In genomic region chr1:87269921-87270320, GRCh38 we compare ENCODE assay signal across 39 cellular contexts.
"Had no signal": no experiment of that assay in that cellular context is flagged by ENCODE, and none has a peak within 500 bp of the region (broad histone marks: within the 10 kb centered on the region; RNA-seq: fewer than 3 reads in every experiment).

No MANE protein-coding gene starts in this region.

- FAIRE-seq: astrocyte, bronchial epithelial cell had no signal

- H3K27ac ChIP-seq: adrenal gland, ascending aorta, body of pancreas, brain microvascular endothelial cell, breast epithelium, cardiac muscle cell had no signal

- DNase-seq: activated effector memory CD4-positive, alpha-beta T cell treated with anti-CD3 and anti-CD28 coated beads, Interleukin-2, amount 50 U/mL, for 16 hours; activated effector memory CD4-positive, alpha-beta T cell treated with Interleukin-2 at 50 U/mL for 16 hours; activated gamma-delta T cell; activated gamma-delta T cell treated with Interleukin-2 at 50 U/mL for 16 hours; activated naive CD4-positive, alpha-beta T cell; activated naive CD4-positive, alpha-beta T cell treated with anti-CD3 and anti-CD28 coated beads for 36 hours; activated naive CD4-positive, alpha-beta T cell treated with anti-CD3 and anti-CD28 coated beads, Interleukin-2, amount 10 ng/mL, durations not matched to agents 7 days and 5 days; activated naive CD4-positive, alpha-beta T cell treated with anti-CD3 and anti-CD28 coated beads, Interleukin-2, amount 50 U/mL, for 16 hours; activated naive CD4-positive, alpha-beta T cell treated with Interleukin-2 at 50 U/mL for 16 hours; activated naive CD8-positive, alpha-beta T cell treated with anti-CD3 and anti-CD28 coated beads for 36 hours; activated naive CD8-positive, alpha-beta T cell treated with anti-CD3 and anti-CD28 coated beads, Interleukin-2, amount 10 ng/mL, durations not matched to agents 7 days and 5 days; activated naive CD8-positive, alpha-beta T cell treated with anti-CD3 and anti-CD28 coated beads, Interleukin-2, amount 50 U/mL, for 24 hours; activated T-cell treated with anti-CD3 and anti-CD28 coated beads, Interleukin-2, amount 50 U/mL, for 24 hours; activated T-cell treated with anti-CD3 and anti-CD28 coated beads, Interleukin-2, amount 50 U/mL, for 4 hours; activated T-cell treated with anti-CD3 and anti-CD28 coated beads, Interleukin-2, amount 50 U/mL, for 48 hours; activated T-cell treated with anti-CD3 and anti-CD28 coated beads, Interleukin-2, amount 50 U/mL, for 72 hours; adrenal gland; amniotic stem cell; amygdala; anterior cingulate cortex; aorta; body of pancreas; brain microvascular endothelial cell; caudate nucleus; central memory CD4-positive, alpha-beta T cell; cerebellar nuclear complex had no signal

- H3K36me3 Mint-ChIP-seq: activated naive CD4-positive, alpha-beta T cell treated with anti-CD3 and anti-CD28 coated beads, Interleukin-2, amount 10 ng/mL, durations not matched to agents 7 days and 5 days; activated naive CD4-positive, alpha-beta T cell treated with anti-CD3 and anti-CD28 coated beads, Interleukin-2, amount 50 U/mL, for 24 hours; activated naive CD4-positive, alpha-beta T cell treated with anti-CD3 and anti-CD28 coated beads, Interleukin-2, amount 50 U/mL, for 72 hours; activated naive CD8-positive, alpha-beta T cell; activated naive CD8-positive, alpha-beta T cell treated with anti-CD3 and anti-CD28 coated beads for 36 hours; activated naive CD8-positive, alpha-beta T cell treated with anti-CD3 and anti-CD28 coated beads, Interleukin-2, amount 10 ng/mL, durations not matched to agents 7 days and 5 days; brain had no signal

- H3K4me3 Mint-ChIP-seq: activated naive CD4-positive, alpha-beta T cell treated with anti-CD3 and anti-CD28 coated beads for 36 hours; activated naive CD4-positive, alpha-beta T cell treated with anti-CD3 and anti-CD28 coated beads, Interleukin-2, amount 10 ng/mL, durations not matched to agents 7 days and 5 days; activated naive CD4-positive, alpha-beta T cell treated with anti-CD3 and anti-CD28 coated beads, Interleukin-2, amount 50 U/mL, for 24 hours; activated naive CD8-positive, alpha-beta T cell; activated naive CD8-positive, alpha-beta T cell treated with anti-CD3 and anti-CD28 coated beads for 36 hours; activated naive CD8-positive, alpha-beta T cell treated with anti-CD3 and anti-CD28 coated beads, Interleukin-2, amount 10 ng/mL, durations not matched to agents 7 days and 5 days; activated naive CD8-positive, alpha-beta T cell treated with anti-CD3 and anti-CD28 coated beads, Interleukin-2, amount 50 U/mL, for 24 hours; activated T-cell treated with anti-CD3 and anti-CD28 coated beads, Interleukin-2, amount 50 U/mL, for 24 hours; activated T-cell treated with anti-CD3 and anti-CD28 coated beads, Interleukin-2, amount 50 U/mL, for 4 hours; activated T-cell treated with anti-CD3 and anti-CD28 coated beads, Interleukin-2, amount 50 U/mL, for 72 hours; activated T-helper 1 cell treated with anti-CD3 and anti-CD28 coated beads, Interleukin-12 subunit alpha, Interleukin-12 subunit beta, Interleukin-2, Interleukin-4 antibody, amounts not matched to agents 30 ng/mL and 10 ng/mL and 1 ng/mL, durations not matched to agents 14 hours and 24 hours and 36 hours; activated T-helper 17 cell treated with anti-CD3 and anti-CD28 coated beads, Interleukin-2, amount 50 U/mL, for 72 hours; brain; central memory CD8-positive, alpha-beta T cell had no signal

- H3K27me3 ChIP-seq: adrenal gland, ascending aorta, body of pancreas, brain microvascular endothelial cell, breast epithelium, cardiac muscle cell had no signal

- H3K4me3 ChIP-seq: adrenal gland, ascending aorta, body of pancreas, breast epithelium, cardiac muscle cell had no signal

- H3K27ac Mint-ChIP-seq: activated naive CD4-positive, alpha-beta T cell treated with anti-CD3 and anti-CD28 coated beads for 36 hours; activated naive CD4-positive, alpha-beta T cell treated with anti-CD3 and anti-CD28 coated beads, Interleukin-2, amount 10 ng/mL, durations not matched to agents 7 days and 5 days; activated naive CD4-positive, alpha-beta T cell treated with anti-CD3 and anti-CD28 coated beads, Interleukin-2, amount 50 U/mL, for 24 hours; activated naive CD4-positive, alpha-beta T cell treated with anti-CD3 and anti-CD28 coated beads, Interleukin-2, amount 50 U/mL, for 72 hours; activated naive CD8-positive, alpha-beta T cell; activated naive CD8-positive, alpha-beta T cell treated with anti-CD3 and anti-CD28 coated beads for 36 hours; activated naive CD8-positive, alpha-beta T cell treated with anti-CD3 and anti-CD28 coated beads, Interleukin-2, amount 10 ng/mL, durations not matched to agents 7 days and 5 days; activated naive CD8-positive, alpha-beta T cell treated with anti-CD3 and anti-CD28 coated beads, Interleukin-2, amount 50 U/mL, for 24 hours; activated T-cell treated with anti-CD3 and anti-CD28 coated beads, Interleukin-2, amount 50 U/mL, for 24 hours; activated T-cell treated with anti-CD3 and anti-CD28 coated beads, Interleukin-2, amount 50 U/mL, for 72 hours; activated T-helper 1 cell treated with anti-CD3 and anti-CD28 coated beads, Interleukin-12 subunit alpha, Interleukin-12 subunit beta, Interleukin-2, Interleukin-4 antibody, amounts not matched to agents 30 ng/mL and 10 ng/mL and 1 ng/mL, durations not matched to agents 14 hours and 24 hours and 36 hours; activated T-helper 17 cell treated with anti-CD3 and anti-CD28 coated beads, Interleukin-2, amount 50 U/mL, for 72 hours; activated T-helper 2 cell treated with anti-CD3 and anti-CD28 coated beads, Interferon-gamma antibody, Interleukin-2, Interleukin-4, amounts not matched to agents 10 μg/mL and 5 μg/mL and 100 μg/mL, durations not matched to agents 14 hours and 24 hours and 36 hours; brain had no signal

- H3K36me3 ChIP-seq: adrenal gland, ascending aorta, brain microvascular endothelial cell, breast epithelium, cardiac muscle cell had no signal

- H3K4me1 ChIP-seq: adrenal gland, ascending aorta, body of pancreas, breast epithelium had no signal

- H3K9me3 Mint-ChIP-seq: activated naive CD4-positive, alpha-beta T cell treated with anti-CD3 and anti-CD28 coated beads for 36 hours; activated naive CD4-positive, alpha-beta T cell treated with anti-CD3 and anti-CD28 coated beads, Interleukin-2, amount 10 ng/mL, durations not matched to agents 7 days and 5 days; activated naive CD4-positive, alpha-beta T cell treated with anti-CD3 and anti-CD28 coated beads, Interleukin-2, amount 50 U/mL, for 24 hours; activated naive CD8-positive, alpha-beta T cell treated with anti-CD3 and anti-CD28 coated beads for 36 hours; activated naive CD8-positive, alpha-beta T cell treated with anti-CD3 and anti-CD28 coated beads, Interleukin-2, amount 10 ng/mL, durations not matched to agents 7 days and 5 days; activated naive CD8-positive, alpha-beta T cell treated with anti-CD3 and anti-CD28 coated beads, Interleukin-2, amount 50 U/mL, for 24 hours; activated T-cell treated with anti-CD3 and anti-CD28 coated beads, Interleukin-2, amount 50 U/mL, for 24 hours; activated T-cell treated with anti-CD3 and anti-CD28 coated beads, Interleukin-2, amount 50 U/mL, for 4 hours; activated T-cell treated with anti-CD3 and anti-CD28 coated beads, Interleukin-2, amount 50 U/mL, for 72 hours; activated T-helper 1 cell treated with anti-CD3 and anti-CD28 coated beads, Interleukin-12 subunit alpha, Interleukin-12 subunit beta, Interleukin-2, Interleukin-4 antibody, amounts not matched to agents 30 ng/mL and 10 ng/mL and 1 ng/mL, durations not matched to agents 14 hours and 24 hours and 36 hours; activated T-helper 17 cell treated with anti-CD3 and anti-CD28 coated beads, Interleukin-2, amount 50 U/mL, for 72 hours; activated T-helper 2 cell treated with anti-CD3 and anti-CD28 coated beads, Interferon-gamma antibody, Interleukin-2, Interleukin-4, amounts not matched to agents 10 μg/mL and 5 μg/mL and 100 μg/mL, durations not matched to agents 14 hours and 24 hours and 36 hours; central memory CD8-positive, alpha-beta T cell had no signal

- ATAC-seq: activated naive CD4-positive, alpha-beta T cell treated with anti-CD3 and anti-CD28 coated beads, Interleukin-2, amount 50 U/mL, for 72 hours; activated naive CD8-positive, alpha-beta T cell treated with anti-CD3 and anti-CD28 coated beads, Interleukin-2, amount 50 U/mL, for 24 hours; activated T-cell treated with anti-CD3 and anti-CD28 coated beads, Interleukin-2, amount 50 U/mL, for 4 hours; activated T-cell treated with anti-CD3 and anti-CD28 coated beads, Interleukin-2, amount 50 U/mL, for 72 hours; activated T-helper 17 cell treated with anti-CD3 and anti-CD28 coated beads, Interleukin-2, amount 50 U/mL, for 72 hours; body of pancreas had no signal

- H3K9me3 ChIP-seq: adrenal gland, ascending aorta, body of pancreas, breast epithelium had no signal

- H3K4me1 Mint-ChIP-seq: activated naive CD4-positive, alpha-beta T cell treated with anti-CD3 and anti-CD28 coated beads, Interleukin-2, amount 10 ng/mL, durations not matched to agents 7 days and 5 days; activated naive CD4-positive, alpha-beta T cell treated with anti-CD3 and anti-CD28 coated beads, Interleukin-2, amount 50 U/mL, for 24 hours; activated naive CD8-positive, alpha-beta T cell treated with anti-CD3 and anti-CD28 coated beads for 36 hours; activated naive CD8-positive, alpha-beta T cell treated with anti-CD3 and anti-CD28 coated beads, Interleukin-2, amount 10 ng/mL, durations not matched to agents 7 days and 5 days; activated naive CD8-positive, alpha-beta T cell treated with anti-CD3 and anti-CD28 coated beads, Interleukin-2, amount 50 U/mL, for 24 hours; activated T-helper 17 cell treated with anti-CD3 and anti-CD28 coated beads, Interleukin-2, amount 50 U/mL, for 72 hours; central memory CD8-positive, alpha-beta T cell had no signal
